8 cellular contexts compared by ENCODE assay signal in genomic region chr18:2572144-2572682, GRCh38. TPM values are rescaled to one million over a fixed set of nuclear protein-coding genes. Genes with fewer than 3 reads are reported as not detected.
DNase-seq lines count a peak whose midpoint lies in the region; ATAC-seq and TF ChIP-seq lines count a peak whose summit lies in the region.

No MANE protein-coding gene starts in this region.

- no peak overlapping the region for H3K27ac ChIP-seq in CD8-positive, alpha-beta T cell (ENCODE audit: low read depth, low read length)
- H3K27ac ChIP-seq in GM23338 (ENCODE audit: low read depth) (no peak overlapping the region), SJSA1 (peak overlapping the region; percentile 100)

- H3K36me3 ChIP-seq in CD8-positive, alpha-beta T cell (ENCODE audit: insufficient read depth, low read length): no peaks in the 10 kb centered on the region
- peaks cover 16% of the 10 kb centered on the region for H3K36me3 ChIP-seq in GM23338 (ENCODE audit: insufficient read depth)
- peaks cover 48% of the 10 kb centered on the region for H3K36me3 ChIP-seq in SJSA1
- peaks cover 8% of the 10 kb centered on the region for H3K36me3 ChIP-seq in iPS-15b (ENCODE audit: control insufficient read depth, insufficient read depth, low read length)

- peak overlapping the region; percentile 99 for H3K9ac ChIP-seq in iPS-15b (ENCODE audit: low read depth, low read length)

- H3K4me3 Mint-ChIP-seq in CD8-positive, alpha-beta T cell: peak overlapping the region; percentile 99
- peak overlapping the region; percentile 99 for H3K4me3 Mint-ChIP-seq in GM23338

- H4K20me1 ChIP-seq in GM23338 (replicated peaks; ENCODE audit: insufficient read depth): 0 out of 2 replicates have a peak, but pooled peaks cover 6% of the 10 kb centered on the region

- H3K27ac Mint-ChIP-seq in CD8-positive, alpha-beta T cell: peak overlapping the region; percentile 100
- H3K27ac Mint-ChIP-seq in GM23338: peak overlapping the region; percentile 100

- H3K9me3 Mint-ChIP-seq in CD8-positive, alpha-beta T cell: no peaks in the 10 kb centered on the region
- no peaks in the 10 kb centered on the region for H3K9me3 Mint-ChIP-seq in GM23338

- no peaks in the 10 kb centered on the region for H3K9me2 ChIP-seq in GM23338 (ENCODE audit: insufficient read depth)

- peaks cover 61% of the 10 kb centered on the region for H3K79me2 ChIP-seq in GM23338 (replicated peaks; ENCODE audit: insufficient read depth)

- peaks cover 60% of the 10 kb centered on the region for H3K4me1 Mint-ChIP-seq in CD8-positive, alpha-beta T cell (ENCODE audit: low read depth)
- H3K4me1 Mint-ChIP-seq in GM23338: peaks cover 19% of the 10 kb centered on the region

- POLR2A ChIA-PET in CD8-positive, alpha-beta T cell (lab: Charles Lee): interaction anchor here (0.6 to 3.5 kb wide), 11 partner anchors 12 to 1022 kb away, joined by 3 to 58 read pairs (median 7); partner anchors contain the start of gene SMCHD1

- H3K4me3 ChIP-seq in CD8-positive, alpha-beta T cell (ENCODE audit: low read depth, low read length): peak overlapping the region; percentile 89
- peak overlapping the region; percentile 77 for H3K4me3 ChIP-seq in GM23338
- peak overlapping the region; percentile 70 for H3K4me3 ChIP-seq in SJSA1
- peak overlapping the region; percentile 99 for H3K4me3 ChIP-seq in iPS-15b (ENCODE audit: low read depth, low read length)

- peak overlapping the region; percentile 88; the same call in 1 of the 2 replicates for H2AFZ ChIP-seq in GM23338

- no peak for ATAC-seq in CD8-positive, alpha-beta T cell
- ATAC-seq in GM23338: no peak

- no peaks in the 10 kb centered on the region for H3K27me3 ChIP-seq in CD8-positive, alpha-beta T cell (ENCODE audit: insufficient read depth, low read length)
- no peaks in the 10 kb centered on the region for H3K27me3 ChIP-seq in GM23338 (ENCODE audit: insufficient read depth)
- H3K27me3 ChIP-seq in SJSA1 (replicated peaks): no peaks in the 10 kb centered on the region
- H3K27me3 ChIP-seq in iPS-15b (ENCODE audit: control insufficient read depth, insufficient read depth, low read length): no peaks in the 10 kb centered on the region

- H3K9me3 ChIP-seq in CD8-positive, alpha-beta T cell (ENCODE audit: low read length): no peaks in the 10 kb centered on the region
- H3K9me3 ChIP-seq in SJSA1 (replicated peaks): no peaks in the 10 kb centered on the region
- no peaks in the 10 kb centered on the region for H3K9me3 ChIP-seq in iPS-15b (ENCODE audit: control insufficient read depth, insufficient read depth, low read length)

- CTCF ChIA-PET in CD8-positive, alpha-beta T cell (lab: Charles Lee): interaction anchor here (1.3 to 1.9 kb wide), 2 partner anchors 36 to 70 kb away, joined by 4 to 8 read pairs; no protein-coding TSS in a partner anchor

- no peak for TF ChIP-seq CTCF in CD8-positive, alpha-beta T cell (IDR thresholded peaks at IDR 0.05)
- no peak for TF ChIP-seq CTCF in GM23338 (conservative IDR thresholded peaks at IDR 0.05; ENCODE audit: low read depth in 2 of 2)

- peaks cover 19% of the 10 kb centered on the region for H3K36me3 Mint-ChIP-seq in CD8-positive, alpha-beta T cell
- H3K36me3 Mint-ChIP-seq in GM23338 (ENCODE audit: low read depth): peaks cover 29% of the 10 kb centered on the region

- DNase-seq in CD8-positive, alpha-beta T cell: no peak
- DNase-seq in GM23338 (ENCODE audit: low spot score): no peak
- no peak for DNase-seq in SJSA1 (ENCODE audit: low read depth in 1 of 2, low spot score in 2 of 2)
- no peak for DNase-seq in NOMO-1 treated with DMSO at 0.1 percent for 48 hours (lab: John Stamatoyannopoulos, UW; ENCODE audit: unreplicated experiment)
- DNase-seq in stimulated activated CD4-positive, alpha-beta T cell treated with anti-CD3 and anti-CD28 coated beads, Interleukin-4, amount 100 ng/mL, for 4 hours: no peak
- no peak for DNase-seq in germinal center (ENCODE audit: low spot score)
- no peak for DNase-seq in CD1c-positive myeloid dendritic cell (ENCODE audit: extremely low spot score)

- no peaks in the 10 kb centered on the region for H3K27me3 Mint-ChIP-seq in CD8-positive, alpha-beta T cell (ENCODE audit: low read depth)
- peaks cover 13% of the 10 kb centered on the region for H3K27me3 Mint-ChIP-seq in GM23338 (ENCODE audit: insufficient read depth, low read depth, poor library complexity)

- intact Hi-C loops in CD8-positive, alpha-beta T cell (cut with DNase I, micrococcal nuclease): loop anchor here in 1 of 2 experiments (2.0 to 5.0 kb wide), 2 partner anchors 37 to 335 kb away; no protein-coding TSS in a partner anchor

- peaks cover 27% of the 10 kb centered on the region for H3K4me1 ChIP-seq in CD8-positive, alpha-beta T cell (ENCODE audit: insufficient read depth, low read length)
- H3K4me1 ChIP-seq in GM23338 (ENCODE audit: insufficient read depth) (peaks cover 12% of the 10 kb centered on the region), SJSA1 (replicated peaks) (peaks cover 14% of the 10 kb centered on the region; the same call in 1 of the 2 replicates), iPS-15b (ENCODE audit: control insufficient read depth, insufficient read depth, low read length) (peaks cover 3% of the 10 kb centered on the region)

- H3K4me2 ChIP-seq in GM23338: peak overlapping the region; percentile 96

- H3F3A ChIP-seq in GM23338 (replicated peaks; ENCODE audit: low read depth): no peaks in the 10 kb centered on the region

TF ChIP-seq in GM23338, 12 proteins besides CTCF, POLR2A, EP300 and RAD21 (continues in another document):
- no peak for TF ChIP-seq EZH2 (IDR thresholded peaks at IDR 0.05; ENCODE audit: low read depth, unreplicated experiment)
- TF ChIP-seq STAT1 (IDR thresholded peaks at IDR 0.05; ENCODE audit: unreplicated experiment): no peak
- no peak for TF ChIP-seq REST (IDR thresholded peaks at IDR 0.05; ENCODE audit: unreplicated experiment)
- no peak for TF ChIP-seq EZH2phosphoT487 (IDR thresholded peaks at IDR 0.05; ENCODE audit: unreplicated experiment)
- TF ChIP-seq ZNF331 (CRISPR knock-in tag; IDR thresholded peaks at IDR 0.05; ENCODE audit: low read depth): no peak
- TF ChIP-seq ZNF114 (CRISPR knock-in tag; IDR thresholded peaks at IDR 0.05): no peak

RNA-seq across cellular contexts. Expression of gene NDC80, which starts 0.9 kb away (rescaled TPM):
- 1 to 10 TPM; 5.6 to 7.1 TPM for total RNA-seq in CD8-positive, alpha-beta T cell
- 36.6 and 38.9 TPM in 2 replicates for total RNA-seq in GM23338 (2014; rRNA removed; shearing (Covaris generic))
- 48.3 and 58.4 TPM in 2 replicates for polyA plus RNA-seq in GM23338 (2016; fragmentation: Nextera tagmentation; extraction: Ambion mirVana)
- 69.6 and 75.8 TPM in 2 replicates for total RNA-seq in SJSA1 (2014; rRNA removed; shearing (Covaris generic))

RNA-seq across cellular contexts. Expression of gene METTL4, which starts 0.9 kb away (rescaled TPM):
- 1 to 10 TPM; 4.8 to 5.4 TPM for total RNA-seq in CD8-positive, alpha-beta T cell
- 12.2 and 14.9 TPM in 2 replicates for total RNA-seq in GM23338 (2014; rRNA removed; shearing (Covaris generic))
- polyA plus RNA-seq in GM23338 (2016; fragmentation: Nextera tagmentation; extraction: Ambion mirVana): 9.4 and 11.9 TPM in 2 replicates
- 12.9 and 13.3 TPM in 2 replicates for total RNA-seq in SJSA1 (2014; rRNA removed; shearing (Covaris generic))
